In genomic region chr15:65626856-65627255, GRCh38 we compare ENCODE assay signal across 1 cellular context.
TF ChIP-seq lines count a peak whose summit lies in the region.

No MANE protein-coding gene starts in this region.

TF ChIP-seq in K562, 482 proteins besides CTCF, POLR2A, EP300 and RAD21:
- TF ChIP-seq MAFG (tag; conservative IDR thresholded peaks at IDR 0.05) (peak; percentile 78), YY1 (IDR thresholded peaks at IDR 0.05; ENCODE audit: borderline replicate concordance in 1 of 3, control insufficient read depth in 1 of 3, extremely low read depth in 1 of 3, insufficient read depth in 3 of 3, insufficient read length in 1 of 3, insufficient replicate concordance in 2 of 3, low read depth in 1 of 3, low read length in 2 of 3) (no peak), OTX1 (CRISPR knock-in tag; IDR thresholded peaks at IDR 0.05) (no peak), L3MBTL2 (IDR thresholded peaks at IDR 0.05) (peak; percentile 54), RFX7 (CRISPR knock-in tag; IDR thresholded peaks at IDR 0.05) (no peak), ZSCAN32 (CRISPR knock-in tag; IDR thresholded peaks at IDR 0.05) (no peak), MAFF (IDR thresholded peaks at IDR 0.05; ENCODE audit: low read length) (peak; percentile 2; the same call in 1 of the 2 replicates), MAFK (IDR thresholded peaks at IDR 0.05; ENCODE audit: low read length) (0 out of 2 replicates have a peak, but pooled peaks have one; percentile 24), ZNF143 (CRISPR knock-in tag; IDR thresholded peaks at IDR 0.05) (no peak), SMARCA5 (IDR thresholded peaks at IDR 0.05) (no peak), ETV1 (tag; conservative IDR thresholded peaks at IDR 0.05; ENCODE audit: low read depth) (0 out of 2 replicates have a peak, but pooled peaks have one; percentile 26), ZFP36 (IDR thresholded peaks at IDR 0.05; ENCODE audit: low read depth, low read length, partially characterized antibody) (no peak), PYGO2 (tag; IDR thresholded peaks at IDR 0.05) (no peak), POLR3A (IDR thresholded peaks at IDR 0.05; ENCODE audit: borderline replicate concordance, extremely low read depth, insufficient read depth, insufficient read length) (no peak), C11orf30 (IDR thresholded peaks at IDR 0.05; ENCODE audit: low read depth) (peak; percentile 84), ZNF133 (CRISPR knock-in tag; IDR thresholded peaks at IDR 0.05) (no peak), MECOM (CRISPR knock-in tag; IDR thresholded peaks at IDR 0.05) (no peak), ZNF24 (IDR thresholded peaks at IDR 0.05) (no peak), HMG20A (CRISPR knock-in tag; conservative IDR thresholded peaks at IDR 0.05) (no peak), ZNF316 (IDR thresholded peaks at IDR 0.05) (peak; percentile 85)
- TF ChIP-seq, protein P1, sequence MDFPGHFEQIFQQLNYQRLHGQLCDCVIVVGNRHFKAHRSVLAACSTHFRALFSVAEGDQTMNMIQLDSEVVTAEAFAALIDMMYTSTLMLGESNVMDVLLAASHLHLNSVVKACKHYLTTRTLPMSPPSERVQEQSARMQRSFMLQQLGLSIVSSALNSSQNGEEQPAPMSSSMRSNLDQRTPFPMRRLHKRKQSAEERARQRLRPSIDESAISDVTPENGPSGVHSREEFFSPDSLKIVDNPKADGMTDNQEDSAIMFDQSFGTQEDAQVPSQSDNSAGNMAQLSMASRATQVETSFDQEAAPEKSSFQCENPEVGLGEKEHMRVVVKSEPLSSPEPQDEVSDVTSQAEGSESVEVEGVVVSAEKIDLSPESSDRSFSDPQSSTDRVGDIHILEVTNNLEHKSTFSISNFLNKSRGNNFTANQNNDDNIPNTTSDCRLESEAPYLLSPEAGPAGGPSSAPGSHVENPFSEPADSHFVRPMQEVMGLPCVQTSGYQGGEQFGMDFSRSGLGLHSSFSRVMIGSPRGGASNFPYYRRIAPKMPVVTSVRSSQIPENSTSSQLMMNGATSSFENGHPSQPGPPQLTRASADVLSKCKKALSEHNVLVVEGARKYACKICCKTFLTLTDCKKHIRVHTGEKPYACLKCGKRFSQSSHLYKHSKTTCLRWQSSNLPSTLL (IDR thresholded peaks at IDR 0.05): no peak
TF ChIP-seq in K562: peak in this region for 7.
